ENCODE assay signal across 10 cellular contexts in genomic region chr14:24035791-24036179, GRCh38. TPM values are rescaled to one million over a fixed set of nuclear protein-coding genes. Genes with fewer than 3 reads are reported as not detected.
A peak's percentile ranks its signal among the peaks of the same experiment; 100 is the strongest.
DNase-seq lines count a peak whose midpoint lies in the region; ATAC-seq and TF ChIP-seq lines count a peak whose summit lies in the region.
"Not testable (repeated sequence)": the region's sequence is repeated elsewhere in the genome, so short reads cannot be mapped to it uniquely, and the experiment has no call there.
"Had no signal": no experiment of that assay in that cellular context is flagged by ENCODE, and none has a peak within 500 bp of the region (broad histone marks: within the 10 kb centered on the region; RNA-seq: fewer than 3 reads in every experiment).

No MANE protein-coding gene starts in this region.

- POLR2A ChIA-PET in T-cell (lab: Charles Lee) = not testable (repeated sequence)

- not testable (repeated sequence) for H3K4me1 ChIP-seq in mucosa of stomach (ENCODE audit: control insufficient read depth, insufficient read depth, low read length)

- not testable (repeated sequence) for H3K27me3 Mint-ChIP-seq in T-cell

- not testable (repeated sequence) for H3K27me3 ChIP-seq in mucosa of stomach (ENCODE audit: control insufficient read depth, insufficient read depth, low read length)

- H3K9me3 ChIP-seq in KOPT-K1 (ENCODE audit: insufficient read depth, low read length, poor library complexity, severe bottlenecking) = peaks cover 26% of the 10 kb centered on the region
- H3K9me3 ChIP-seq in mucosa of stomach (ENCODE audit: control insufficient read depth, low read length) = not testable (repeated sequence)

- peak overlapping the region; percentile 48 for H3K4me3 ChIP-seq in astrocyte of the cerebellum (ENCODE audit: low read depth, low read length)
- not testable (repeated sequence) for H3K4me3 ChIP-seq in mucosa of stomach (ENCODE audit: low read length)

- H3K36me3 Mint-ChIP-seq in T-cell; stimulated activated effector memory CD8-positive, alpha-beta T cell treated with anti-CD3 and anti-CD28 coated beads, Interleukin-12 subunit alpha, Interleukin-12 subunit beta, amount 100 ng/mL, for 72 hours: not testable (repeated sequence)

- H3K9ac ChIP-seq in mucosa of stomach (ENCODE audit: low read length) = peak overlapping the region; percentile 34

- peak; percentile 16 for ATAC-seq in GM21423 (IDR thresholded peaks at IDR 0.05; ENCODE audit: unreplicated experiment)
- ATAC-seq in T-cell (replicated peaks in 1 of 4) = peak; percentile 3 to 9 (median 8)
- peak; percentile 21 for ATAC-seq in Right ventricle myocardium superior (ENCODE audit: poor library complexity)
- ATAC-seq in stimulated activated effector memory CD8-positive, alpha-beta T cell treated with anti-CD3 and anti-CD28 coated beads, Interleukin-12 subunit alpha, Interleukin-12 subunit beta, amount 100 ng/mL, for 72 hours = not testable (repeated sequence)

- peak overlapping the region; percentile 66 to 76 for H3K27ac Mint-ChIP-seq in T-cell
- H3K27ac Mint-ChIP-seq in stimulated activated effector memory CD8-positive, alpha-beta T cell treated with anti-CD3 and anti-CD28 coated beads, Interleukin-12 subunit alpha, Interleukin-12 subunit beta, amount 100 ng/mL, for 72 hours = peak overlapping the region; percentile 90

- DNase-seq in CD1c-positive myeloid dendritic cell (ENCODE audit: extremely low spot score) = peak; percentile 19
- not testable (repeated sequence) for DNase-seq in T-cell; astrocyte of the cerebellum (ENCODE audit: low read depth); Right ventricle myocardium superior; stimulated activated effector memory CD8-positive, alpha-beta T cell treated with anti-CD3 and anti-CD28 coated beads, Interleukin-12 subunit alpha, Interleukin-12 subunit beta, amount 100 ng/mL, for 72 hours (ENCODE audit: low spot score in 2 of 2)

- CTCF ChIA-PET in T-cell (lab: Charles Lee) = not testable (repeated sequence)

- not testable (repeated sequence) for TF ChIP-seq CTCF in astrocyte of the cerebellum (IDR thresholded peaks at IDR 0.05; ENCODE audit: low read depth, low read length, missing control alignments)

- H3K36me3 ChIP-seq in KOPT-K1 (ENCODE audit: insufficient read depth, low read length); mucosa of stomach (ENCODE audit: control insufficient read depth, insufficient read depth, low read length): not testable (repeated sequence)

- in situ Hi-C loops in astrocyte of the cerebellum (cut with HindIII; ENCODE audit: low sequenced_read_pairs) = not testable (repeated sequence)

- peak overlapping the region; percentile 94 for H3K27ac ChIP-seq in KOPT-K1 (ENCODE audit: low read depth, low read length, poor library complexity, severe bottlenecking)

- intact Hi-C loops in Right ventricle myocardium superior (cut with DNase I) = not testable (repeated sequence)

- H3K4me3 Mint-ChIP-seq in T-cell = peak overlapping the region; percentile 88 to 94 (median 89)
- H3K4me3 Mint-ChIP-seq in stimulated activated effector memory CD8-positive, alpha-beta T cell treated with anti-CD3 and anti-CD28 coated beads, Interleukin-12 subunit alpha, Interleukin-12 subunit beta, amount 100 ng/mL, for 72 hours = peak overlapping the region; percentile 88

- peaks cover 10 to 20% (median 10%) of the 10 kb centered on the region in 3 donors for H3K4me1 Mint-ChIP-seq in T-cell
- peaks cover 13% of the 10 kb centered on the region for H3K4me1 Mint-ChIP-seq in stimulated activated effector memory CD8-positive, alpha-beta T cell treated with anti-CD3 and anti-CD28 coated beads, Interleukin-12 subunit alpha, Interleukin-12 subunit beta, amount 100 ng/mL, for 72 hours

- peaks cover 3 to 16% (median 11%) of the 10 kb centered on the region in 3 donors for H3K9me3 Mint-ChIP-seq in T-cell
- H3K9me3 Mint-ChIP-seq in stimulated activated effector memory CD8-positive, alpha-beta T cell treated with anti-CD3 and anti-CD28 coated beads, Interleukin-12 subunit alpha, Interleukin-12 subunit beta, amount 100 ng/mL, for 72 hours = not testable (repeated sequence)

RNA-seq across cellular contexts. Expression of gene CARMIL3, which starts 16.0 kb away (rescaled TPM):
- total RNA-seq in T-cell = 1 to 10 TPM in 1 of 5 donors, under 1 TPM in 4; 0.38 to 1.9 (median 0.59) TPM
- total RNA-seq in Right ventricle myocardium superior = 0.08 TPM

RNA-seq across cellular contexts. Expression of gene CPNE6, which starts 35.6 kb away (rescaled TPM):
- total RNA-seq in T-cell (not detected), Right ventricle myocardium superior (not detected)
- total RNA-seq: HT-29, SK-MEL-5 had no signal

RNA-seq across cellular contexts. Expression of gene DHRS4L2, which starts 47.1 kb away (rescaled TPM):
- total RNA-seq in T-cell (10 to 100 TPM; 14.0 to 21.9 (median 16.4) TPM), Right ventricle myocardium superior (17.7 TPM)

RNA-seq across cellular contexts. Expression of gene PCK2, which starts 58.3 kb away (rescaled TPM):
- total RNA-seq in T-cell (10 to 100 TPM; 11.8 to 35.5 (median 29.4) TPM), Right ventricle myocardium superior (2.7 TPM)
